11 cellular contexts compared by ENCODE assay signal in the genomic region with DNA sequence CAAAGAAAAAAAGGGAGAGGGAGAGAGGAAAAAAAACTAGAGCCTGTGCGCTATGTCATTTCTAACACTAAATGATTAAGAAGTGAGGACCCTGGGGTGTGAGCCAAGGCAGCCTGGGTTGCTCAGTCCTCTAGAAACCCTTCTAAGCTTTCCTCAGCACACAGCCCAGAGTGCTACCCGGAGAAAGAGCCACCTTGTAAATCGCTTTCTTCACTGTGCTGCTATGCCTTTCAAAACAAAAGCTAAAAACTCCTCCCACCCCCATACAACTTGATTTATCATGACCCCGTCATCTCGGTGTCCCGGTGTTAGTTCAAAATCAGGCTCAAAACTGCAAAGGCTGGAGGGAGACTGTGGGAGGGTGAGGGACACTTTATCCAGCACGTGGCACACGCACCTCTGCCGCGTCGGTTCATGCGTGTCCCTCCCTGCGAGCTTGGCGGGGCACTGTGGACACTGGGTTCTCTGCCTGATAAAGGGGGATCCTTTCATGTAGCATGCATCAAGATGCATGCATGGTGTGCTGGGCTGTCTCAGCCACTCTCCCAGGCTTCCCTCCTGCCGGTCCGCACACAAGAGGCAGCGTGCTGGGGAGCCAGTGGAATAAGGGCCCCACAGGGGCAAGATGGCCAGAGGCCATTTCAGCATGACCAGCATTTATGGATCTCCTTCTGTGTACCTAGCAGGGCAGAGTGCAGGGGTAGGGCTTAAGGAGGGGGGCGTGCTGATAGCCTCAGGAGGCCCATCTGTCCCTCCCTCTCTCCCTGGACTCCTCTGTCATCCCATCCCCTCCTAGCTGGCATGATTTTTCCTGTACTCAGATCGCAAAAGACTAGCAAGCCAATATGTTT.
DNase-seq lines count a peak whose midpoint lies in the region; ATAC-seq, FAIRE-seq and TF ChIP-seq lines count a peak whose summit lies in the region.
"Had no signal": no experiment of that assay in that cellular context is flagged by ENCODE, and none has a peak within 500 bp of the region (broad histone marks: within the 10 kb centered on the region; RNA-seq: fewer than 3 reads in every experiment).

No MANE protein-coding gene starts in this region.

- CTCF ChIA-PET in WTC11 (lab: Charles Lee): interaction anchor here (0.7 to 1.6 kb wide), 3 partner anchors 117 to 458 kb away, joined by 3 to 7 read pairs (median 3); no protein-coding TSS in a partner anchor

- H3K36me3 Mint-ChIP-seq in nephron (ENCODE audit: low read depth): peaks cover 3% of the 10 kb centered on the region
- no peaks in the 10 kb centered on the region for H3K36me3 Mint-ChIP-seq in type B pancreatic cell
- H3K36me3 Mint-ChIP-seq in WTC11: no peaks in the 10 kb centered on the region

- H3K27ac ChIP-seq in esophagus muscularis mucosa (replicated peaks in 1 of 4): peak overlapping the region; percentile 78 to 82 (median 80)
- H3K27ac ChIP-seq: PC-9 had no signal

- 49% methylated on average over 19 of the region's 19 CpGs for WGBS in esophagus muscularis mucosa

- DNase-seq in OCI-M1 (lab: John Stamatoyannopoulos, UW) (peak; percentile 20), esophagus muscularis mucosa (ENCODE audit: extremely low spot score) (no peak), type B pancreatic cell (ENCODE audit: extremely low spot score, unreplicated experiment) (no peak), HTR-8/SVneo (ENCODE audit: insufficient read length, low spot score) (no peak), NCI-H524 (lab: John Stamatoyannopoulos, UW) (no peak), WTC11 (ENCODE audit: low spot score) (no peak)
- DNase-seq: activated CD4-positive, alpha-beta T cell treated with anti-CD3 and anti-CD28 coated beads for 4 hours; cerebellar nuclear complex; GDM1; PC-9 had no signal

- TF ChIP-seq EP300 in esophagus muscularis mucosa (IDR thresholded peaks at IDR 0.05): no peak

- H3K4me3 Mint-ChIP-seq in nephron (peak overlapping the region; percentile 41 to 74 (median 63)), type B pancreatic cell (peak overlapping the region; percentile 75), WTC11 (no peak overlapping the region)

- peaks cover 60 to 82% (median 75%) of the 10 kb centered on the region in 4 donors for H3K4me1 ChIP-seq in esophagus muscularis mucosa

- peaks cover 0 to 27% (median 11%) of the 10 kb centered on the region in 4 donors for H3K36me3 ChIP-seq in esophagus muscularis mucosa

- H3K9me3 Mint-ChIP-seq in nephron (no peaks in the 10 kb centered on the region), type B pancreatic cell (no peaks in the 10 kb centered on the region), WTC11 (no peaks in the 10 kb centered on the region)

- TF ChIP-seq POLR2A in esophagus muscularis mucosa (IDR thresholded peaks at IDR 0.05; ENCODE audit: low read depth): no peak

- no peaks in the 10 kb centered on the region for H3K27me3 ChIP-seq in esophagus muscularis mucosa

- H3K4me1 Mint-ChIP-seq in nephron: peaks cover 67% of the 10 kb centered on the region
- H3K4me1 Mint-ChIP-seq in type B pancreatic cell (ENCODE audit: unreplicated experiment): peaks cover 61% of the 10 kb centered on the region
- peaks cover 13% of the 10 kb centered on the region for H3K4me1 Mint-ChIP-seq in WTC11

- H3K27me3 Mint-ChIP-seq in nephron (ENCODE audit: low read depth): no peaks in the 10 kb centered on the region
- no peaks in the 10 kb centered on the region for H3K27me3 Mint-ChIP-seq in type B pancreatic cell
- H3K27me3 Mint-ChIP-seq in WTC11 (ENCODE audit: low read depth): no peaks in the 10 kb centered on the region

- H3K9me3 ChIP-seq in esophagus muscularis mucosa: no peaks in the 10 kb centered on the region

- FAIRE-seq in HTR-8/SVneo (lab: Jason Lieb, UNC): no peak

- POLR2A ChIA-PET in WTC11 (lab: Charles Lee): interaction anchor here (0.5 kb wide), 1 partner anchor 683 kb away, joined by 5 read pairs; no protein-coding TSS in a partner anchor

- H3K27ac Mint-ChIP-seq in nephron (peak overlapping the region; percentile 99 to 100 (median 99)), type B pancreatic cell (peak overlapping the region; percentile 93), WTC11 (no peak overlapping the region)

- TF ChIP-seq CTCF in esophagus muscularis mucosa (IDR thresholded peaks at IDR 0.05) (no peak), nephron (IDR thresholded peaks at IDR 0.05; ENCODE audit: unreplicated experiment in 3 of 3) (no peak), type B pancreatic cell (conservative IDR thresholded peaks at IDR 0.05) (no peak), WTC11 (IDR thresholded peaks at IDR 0.05) (no peak)

- ATAC-seq in WTC11: no peak

- H3K4me3 ChIP-seq in esophagus muscularis mucosa: peak overlapping the region in 3 of 4 donors; percentile 24 to 32 (median 25)
- H3K4me3 ChIP-seq: PC-9 had no signal

- intact Hi-C loops in esophagus muscularis mucosa (cut with DNase I): loop anchor here (5.0 kb wide), 2 partner anchors 47 to 172 kb away; partner anchors contain the start of gene SMAD7

TF ChIP-seq in WTC11, 78 proteins besides CTCF, POLR2A, EP300 and RAD21:
- TF ChIP-seq TP53 (CRISPR knock-in tag; IDR thresholded peaks at IDR 0.05) (no peak), TCF7 (CRISPR knock-in tag; IDR thresholded peaks at IDR 0.05; ENCODE audit: low read depth) (no peak), KAT7 (CRISPR knock-in tag; IDR thresholded peaks at IDR 0.05; ENCODE audit: borderline replicate concordance) (no peak), CREM (CRISPR knock-in tag; IDR thresholded peaks at IDR 0.05) (no peak), CREB1 (CRISPR knock-in tag; IDR thresholded peaks at IDR 0.05) (no peak), MYBL2 (CRISPR knock-in tag; IDR thresholded peaks at IDR 0.05) (no peak), ZNF263 (CRISPR knock-in tag; IDR thresholded peaks at IDR 0.05; ENCODE audit: low read depth) (no peak), GRHL2 (CRISPR knock-in tag; IDR thresholded peaks at IDR 0.05; ENCODE audit: insufficient replicate concordance, severe bottlenecking) (no peak), MAX (CRISPR knock-in tag; IDR thresholded peaks at IDR 0.05) (no peak), HMGA2 (CRISPR knock-in tag; IDR thresholded peaks at IDR 0.05) (no peak), ZNF416 (CRISPR knock-in tag; IDR thresholded peaks at IDR 0.05) (no peak)
- TF ChIP-seq, protein P1, sequence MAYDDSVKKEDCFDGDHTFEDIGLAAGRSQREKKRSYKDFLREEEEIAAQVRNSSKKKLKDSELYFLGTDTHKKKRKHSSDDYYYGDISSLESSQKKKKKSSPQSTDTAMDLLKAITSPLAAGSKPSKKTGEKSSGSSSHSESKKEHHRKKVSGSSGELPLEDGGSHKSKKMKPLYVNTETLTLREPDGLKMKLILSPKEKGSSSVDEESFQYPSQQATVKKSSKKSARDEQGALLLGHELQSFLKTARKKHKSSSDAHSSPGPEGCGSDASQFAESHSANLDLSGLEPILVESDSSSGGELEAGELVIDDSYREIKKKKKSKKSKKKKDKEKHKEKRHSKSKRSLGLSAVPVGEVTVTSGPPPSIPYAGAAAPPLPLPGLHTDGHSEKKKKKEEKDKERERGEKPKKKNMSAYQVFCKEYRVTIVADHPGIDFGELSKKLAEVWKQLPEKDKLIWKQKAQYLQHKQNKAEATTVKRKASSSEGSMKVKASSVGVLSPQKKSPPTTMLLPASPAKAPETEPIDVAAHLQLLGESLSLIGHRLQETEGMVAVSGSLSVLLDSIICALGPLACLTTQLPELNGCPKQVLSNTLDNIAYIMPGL (CRISPR knock-in tag; IDR thresholded peaks at IDR 0.05): no peak
- TF ChIP-seq, protein P2, sequence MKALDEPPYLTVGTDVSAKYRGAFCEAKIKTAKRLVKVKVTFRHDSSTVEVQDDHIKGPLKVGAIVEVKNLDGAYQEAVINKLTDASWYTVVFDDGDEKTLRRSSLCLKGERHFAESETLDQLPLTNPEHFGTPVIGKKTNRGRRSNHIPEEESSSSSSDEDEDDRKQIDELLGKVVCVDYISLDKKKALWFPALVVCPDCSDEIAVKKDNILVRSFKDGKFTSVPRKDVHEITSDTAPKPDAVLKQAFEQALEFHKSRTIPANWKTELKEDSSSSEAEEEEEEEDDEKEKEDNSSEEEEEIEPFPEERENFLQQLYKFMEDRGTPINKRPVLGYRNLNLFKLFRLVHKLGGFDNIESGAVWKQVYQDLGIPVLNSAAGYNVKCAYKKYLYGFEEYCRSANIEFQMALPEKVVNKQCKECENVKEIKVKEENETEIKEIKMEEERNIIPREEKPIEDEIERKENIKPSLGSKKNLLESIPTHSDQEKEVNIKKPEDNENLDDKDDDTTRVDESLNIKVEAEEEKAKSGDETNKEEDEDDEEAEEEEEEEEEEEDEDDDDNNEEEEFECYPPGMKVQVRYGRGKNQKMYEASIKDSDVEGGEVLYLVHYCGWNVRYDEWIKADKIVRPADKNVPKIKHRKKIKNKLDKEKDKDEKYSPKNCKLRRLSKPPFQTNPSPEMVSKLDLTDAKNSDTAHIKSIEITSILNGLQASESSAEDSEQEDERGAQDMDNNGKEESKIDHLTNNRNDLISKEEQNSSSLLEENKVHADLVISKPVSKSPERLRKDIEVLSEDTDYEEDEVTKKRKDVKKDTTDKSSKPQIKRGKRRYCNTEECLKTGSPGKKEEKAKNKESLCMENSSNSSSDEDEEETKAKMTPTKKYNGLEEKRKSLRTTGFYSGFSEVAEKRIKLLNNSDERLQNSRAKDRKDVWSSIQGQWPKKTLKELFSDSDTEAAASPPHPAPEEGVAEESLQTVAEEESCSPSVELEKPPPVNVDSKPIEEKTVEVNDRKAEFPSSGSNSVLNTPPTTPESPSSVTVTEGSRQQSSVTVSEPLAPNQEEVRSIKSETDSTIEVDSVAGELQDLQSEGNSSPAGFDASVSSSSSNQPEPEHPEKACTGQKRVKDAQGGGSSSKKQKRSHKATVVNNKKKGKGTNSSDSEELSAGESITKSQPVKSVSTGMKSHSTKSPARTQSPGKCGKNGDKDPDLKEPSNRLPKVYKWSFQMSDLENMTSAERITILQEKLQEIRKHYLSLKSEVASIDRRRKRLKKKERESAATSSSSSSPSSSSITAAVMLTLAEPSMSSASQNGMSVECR (CRISPR knock-in tag; IDR thresholded peaks at IDR 0.05; ENCODE audit: borderline replicate concordance): no peak
TF ChIP-seq in WTC11: peak in this region for 0.
